In the genomic region with DNA sequence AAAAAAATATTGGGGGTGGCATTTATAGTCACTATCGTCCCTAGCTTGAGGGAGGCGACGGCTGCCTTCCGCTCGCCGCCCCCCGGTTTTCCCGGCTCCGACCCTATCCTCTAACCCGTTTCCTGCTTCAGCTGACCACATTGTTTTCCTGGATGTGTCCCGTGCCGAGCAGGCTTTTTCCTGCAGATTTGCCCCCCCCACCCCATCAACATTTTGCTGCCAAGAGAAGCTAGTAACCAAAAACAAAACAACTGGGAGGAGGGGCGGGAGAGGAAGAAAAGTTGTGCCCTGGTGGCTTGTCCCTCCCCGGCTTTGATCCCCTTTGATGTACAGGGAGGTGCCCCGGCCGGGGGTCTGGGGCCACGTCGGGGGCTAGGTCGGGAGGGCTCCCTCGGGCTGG, we compare ENCODE assay signal across 8 cellular contexts. TPM values are rescaled to one million over a fixed set of nuclear protein-coding genes. Genes with fewer than 3 reads are reported as not detected.
A peak's percentile ranks its signal among the peaks of the same experiment; 100 is the strongest.
DNase-seq lines count a peak whose midpoint lies in the region; ATAC-seq and TF ChIP-seq lines count a peak whose summit lies in the region.
"Not testable (repeated sequence)": the region's sequence is repeated elsewhere in the genome, so short reads cannot be mapped to it uniquely, and the experiment has no call there.

No MANE protein-coding gene starts in this region.

- H3K27ac ChIP-seq in adrenal gland (peak overlapping the region in 1 of 5 donors; percentile 29), spleen (peak overlapping the region in 3 of 8 donors; percentile 50 to 59 (median 51))
- H3K27ac ChIP-seq in right cardiac atrium (ENCODE audit: low read length); vagina: not testable (repeated sequence)

- not testable (repeated sequence) for TF ChIP-seq CTCF in GM06990 (IDR thresholded peaks at IDR 0.05; ENCODE audit: insufficient read depth, low read length, poor library complexity, severe bottlenecking); WTC11 (IDR thresholded peaks at IDR 0.05); adrenal gland (IDR thresholded peaks at IDR 0.05); epithelial cell of proximal tubule (conservative IDR thresholded peaks at IDR 0.05; ENCODE audit: low read depth, low read length); spleen (IDR thresholded peaks at IDR 0.05 in 8 of 11, conservative IDR thresholded peaks at IDR 0.05 in 3 of 11); vagina (IDR thresholded peaks at IDR 0.05)

- 0 to 7% (median 0%) methylated on average over 1 to 3 of the region's 20 CpGs; no CpG with 5 or more reads in 1 of the 4 donors for WGBS in adrenal gland, 4 donors
- 0% methylated on average over 4 of the region's 20 CpGs for WGBS in right cardiac atrium
- 0% methylated on average over 3 to 4 of the region's 20 CpGs; no CpG with 5 or more reads in 2 of the 5 donors for WGBS in spleen, 5 donors

- CTCF ChIA-PET in WTC11 (lab: Charles Lee) = not testable (repeated sequence)

- H3K4me3 Mint-ChIP-seq in WTC11 = peak overlapping the region; percentile 72

- not testable (repeated sequence) for H3K27me3 ChIP-seq in GM06990 (replicated peaks; ENCODE audit: control insufficient read depth, insufficient read depth, low read length); MG63; adrenal gland; right cardiac atrium (ENCODE audit: control insufficient read depth, insufficient read depth); spleen (replicated peaks in 1 of 7); vagina

- intact Hi-C loops in adrenal gland (cut with DNase I); right cardiac atrium (cut with DNase I); spleen (cut with DNase I; ENCODE audit: low total_unique reads); vagina (cut with DNase I): not testable (repeated sequence)

- H3K36me3 ChIP-seq in GM06990 (ENCODE audit: control insufficient read depth, insufficient read depth, low read length); MG63; adrenal gland (replicated peaks in 1 of 2); spleen; vagina: not testable (repeated sequence)

- H3K36me3 Mint-ChIP-seq in WTC11 = not testable (repeated sequence)

- peak overlapping the region; percentile 22; the same call in 1 of the 2 replicates for H3K4me3 ChIP-seq in GM06990 (replicated peaks; ENCODE audit: low read depth, low read length)
- H3K4me3 ChIP-seq in MG63 = peak overlapping the region; percentile 43
- H3K4me3 ChIP-seq in adrenal gland = peak overlapping the region in 1 of 4 donors; percentile 29
- peak overlapping the region; percentile 37 for H3K4me3 ChIP-seq in epithelial cell of proximal tubule (ENCODE audit: low read depth, low read length)
- H3K4me3 ChIP-seq in right cardiac atrium (ENCODE audit: low read length) = not testable (repeated sequence)
- peak overlapping the region in 5 of 8 donors; percentile 9 to 60 (median 33) for H3K4me3 ChIP-seq in spleen
- peak overlapping the region; percentile 28 to 38 for H3K4me3 ChIP-seq in vagina

- not testable (repeated sequence) for H3K9me3 ChIP-seq in MG63; adrenal gland (replicated peaks in 1 of 3); right cardiac atrium (ENCODE audit: control insufficient read depth, low read length); spleen; vagina

- TF ChIP-seq POLR2A in adrenal gland (IDR thresholded peaks at IDR 0.05); spleen (IDR thresholded peaks at IDR 0.05); vagina (IDR thresholded peaks at IDR 0.05): not testable (repeated sequence)

- POLR2A ChIA-PET in WTC11 (lab: Charles Lee) = not testable (repeated sequence)

- not testable (repeated sequence) for DNase-seq in GM06990 (ENCODE audit: extremely low read depth, insufficient read length); WTC11 (ENCODE audit: low spot score); epithelial cell of proximal tubule (ENCODE audit: low read depth); vagina (ENCODE audit: extremely low spot score in 2 of 2)
- DNase-seq in MG63 (peak; percentile 67), adrenal gland (peak in 5 of 7 donors; percentile 14 to 76 (median 46)), right cardiac atrium (peak in 2 of 3 donors; percentile 30 to 69), spleen (peak; percentile 51)

- not testable (repeated sequence) for H3K4me1 ChIP-seq in adrenal gland (replicated peaks in 1 of 2); right cardiac atrium (ENCODE audit: control insufficient read depth, insufficient read depth, low read length); vagina
- peaks cover 0 to 13% (median 0%) of the 10 kb centered on the region in 6 donors for H3K4me1 ChIP-seq in spleen

- H3K9me3 Mint-ChIP-seq in WTC11 = not testable (repeated sequence)

- H3K27me3 Mint-ChIP-seq in WTC11 (ENCODE audit: low read depth) = not testable (repeated sequence)

- not testable (repeated sequence) for ATAC-seq in WTC11, right cardiac atrium

- H3K4me1 Mint-ChIP-seq in WTC11 = not testable (repeated sequence)

- not testable (repeated sequence) for H3K27ac Mint-ChIP-seq in WTC11

RNA-seq across cellular contexts. Expression of a gene that starts 1.4 kb away (rescaled TPM):
- 9.7 and 10.8 TPM in 2 replicates for total RNA-seq in MG63 (2014; rRNA removed; shearing (Covaris generic); ENCODE audit: low replicate concordance)
- total RNA-seq in WTC11 (2021) (50.2 to 67.6 TPM (median 53.9 TPM) in 3 replicates), adrenal gland (10 to 100 TPM; 14.8 to 66.2 (median 26.1) TPM), epithelial cell of proximal tubule (11.6 and 13.7 TPM in 2 replicates), right cardiac atrium (10 to 100 TPM; 19.2 to 28.8 (median 23.9) TPM), spleen (10 to 100 TPM; 29.5 to 78.6 (median 37.4) TPM), vagina (23.8 TPM)
- polyA plus RNA-seq in adrenal gland (10 to 100 TPM in 1 of 3 donors, 1 to 10 TPM in 2; 4.1 to 12.4 (median 8.4) TPM), right cardiac atrium (6.2 TPM), spleen (1 to 10 TPM; 2.6 to 7.4 (median 3.4) TPM)

RNA-seq across cellular contexts. Expression of a gene that starts 2.1 kb away (rescaled TPM):
- total RNA-seq in MG63 (2014; rRNA removed; shearing (Covaris generic); ENCODE audit: low replicate concordance) = 8.1 and 19.7 TPM in 2 replicates
- 22.0 to 24.0 TPM (median 23.3 TPM) in 3 replicates for total RNA-seq in WTC11 (2021)
- total RNA-seq in adrenal gland = 1 to 10 TPM in 7 of 8 donors, under 1 TPM in 1; 0.87 to 3.2 (median 1.7) TPM
- polyA plus RNA-seq in adrenal gland = 1 to 10 TPM in 1 of 3 donors, under 1 TPM in 2; 0.88 to 1.4 (median 0.94) TPM
- total RNA-seq in epithelial cell of proximal tubule = 6.7 and 13.4 TPM in 2 replicates
- total RNA-seq in right cardiac atrium = 1 to 10 TPM in 3 of 4 donors, under 1 TPM in 1; 0.58 to 1.4 (median 1.2) TPM
- polyA plus RNA-seq in right cardiac atrium = 0.16 TPM
- 1 to 10 TPM; 1.4 to 6.2 (median 2.5) TPM for total RNA-seq in spleen
- polyA plus RNA-seq in spleen = 1 to 10 TPM; 1.5 to 3.8 (median 2.6) TPM
- 1.7 TPM for total RNA-seq in vagina
